8 cellular contexts compared by ENCODE assay signal in the genomic region with DNA sequence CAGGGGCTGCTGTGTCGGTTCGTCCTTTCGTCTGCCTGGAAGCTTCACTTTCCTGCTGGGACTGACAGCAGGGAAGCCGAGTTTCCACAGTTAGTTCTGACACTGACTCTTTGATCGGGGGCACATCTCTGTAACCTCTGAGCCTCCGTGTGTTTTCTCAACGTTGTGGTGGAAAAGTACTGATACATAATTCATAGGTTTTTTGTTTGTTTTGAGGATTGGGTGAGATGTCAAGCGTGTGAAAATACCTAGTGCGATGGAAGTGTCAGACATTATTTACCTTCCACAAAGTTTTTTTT. TPM values are rescaled to one million over a fixed set of nuclear protein-coding genes. Genes with fewer than 3 reads are reported as not detected.
DNase-seq lines count a peak whose midpoint lies in the region; ATAC-seq, FAIRE-seq and TF ChIP-seq lines count a peak whose summit lies in the region.

No MANE protein-coding gene starts in this region.

- no peaks in the 10 kb centered on the region for H4K20me1 ChIP-seq in H9 (ENCODE audit: control insufficient read depth, insufficient read depth, insufficient read length)

- H3K4ac ChIP-seq in H9 (ENCODE audit: low read depth, low read length): no peak overlapping the region

- no peaks in the 10 kb centered on the region for H3K27me3 Mint-ChIP-seq in H9 (ENCODE audit: low read depth)
- H3K27me3 Mint-ChIP-seq in activated CD8-positive, alpha-beta T cell treated with anti-CD3 and anti-CD28 coated beads for 36 hours: no peaks in the 10 kb centered on the region

- H3K56ac ChIP-seq in H9 (ENCODE audit: insufficient read length, low read depth, low read length): no peak overlapping the region

- FAIRE-seq in A549 (lab: Jason Lieb, UNC): no peak

- H4K8ac ChIP-seq in H9 (replicated peaks; ENCODE audit: insufficient read length, low read depth, low read length): no peak overlapping the region

- H3K9me3 Mint-ChIP-seq in H9: no peaks in the 10 kb centered on the region
- no peaks in the 10 kb centered on the region for H3K9me3 Mint-ChIP-seq in activated CD8-positive, alpha-beta T cell treated with anti-CD3 and anti-CD28 coated beads for 36 hours

- no peak for TF ChIP-seq POLR2A in A549 (IDR thresholded peaks at IDR 0.05; ENCODE audit: low read length)
- no peak for TF ChIP-seq POLR2A in stomach (IDR thresholded peaks at IDR 0.05)

- H3K27ac Mint-ChIP-seq in H9: peak overlapping the region in 2 of 3 experiments; percentile 20 to 87; a peak in 4 of 7 replicates
- peak overlapping the region; percentile 100 for H3K27ac Mint-ChIP-seq in activated CD8-positive, alpha-beta T cell treated with anti-CD3 and anti-CD28 coated beads for 36 hours

- H2AFZ ChIP-seq in H9 (ENCODE audit: low read length): no peak overlapping the region

- H3K9me3 ChIP-seq in A549 (no peaks in the 10 kb centered on the region), H9 (ENCODE audit: control insufficient read depth, low read depth, low read length) (no peaks in the 10 kb centered on the region), iPS-18a (ENCODE audit: control insufficient read depth, low read depth, low read length) (no peaks in the 10 kb centered on the region), stomach (no peaks in the 10 kb centered on the region)

- no peak overlapping the region for H2AK5ac ChIP-seq in H9 (ENCODE audit: insufficient read length, low read length)

- POLR2A ChIA-PET in A549 (lab: Yijun Ruan, JAX): interaction anchor here (0.9 to 1.6 kb wide), 3 partner anchors 24 to 761 kb away, joined by 3 to 7 read pairs (median 6); partner anchors contain the start of gene GABPB1
- POLR2A ChIA-PET in activated CD8-positive, alpha-beta T cell treated with anti-CD3 and anti-CD28 coated beads for 36 hours (lab: Charles Lee): interaction anchor here (0.6 to 1.4 kb wide), 6 partner anchors 17 to 225 kb away, joined by 3 to 4 read pairs (median 4); no protein-coding TSS in a partner anchor

- peaks cover 15% of the 10 kb centered on the region in 2 experiments for H3K4me1 Mint-ChIP-seq in H9
- H3K4me1 Mint-ChIP-seq in activated CD8-positive, alpha-beta T cell treated with anti-CD3 and anti-CD28 coated beads for 36 hours (ENCODE audit: low read depth): peaks cover 15% of the 10 kb centered on the region

- 1% methylated on average over 9 of the region's 9 CpGs for WGBS in A549 (ENCODE audit: missing lambda C conversion rate)
- no CpG with 5 or more reads among the region's 9 CpGs for WGBS in H9 (ENCODE audit: extremely low coverage, insufficient read length, low lambda C conversion rate)
- 0 to 1% (median 0%) methylated on average over 8 to 9 of the region's 9 CpGs for WGBS in stomach, 5 donors

- H3K18ac ChIP-seq in H9 (ENCODE audit: insufficient read length, low read depth, low read length): no peak overlapping the region

- H4K5ac ChIP-seq in H9 (ENCODE audit: insufficient read length, low read depth, low read length): no peak overlapping the region

- no peaks in the 10 kb centered on the region for H3K79me1 ChIP-seq in H9 (ENCODE audit: insufficient read depth, low read depth, low read length, poor library complexity, severe bottlenecking)

- DNase-seq in A549 (ENCODE audit: low read depth in 1 of 2, low spot score in 1 of 2): peak in 1 of 2 experiments; percentile 25
- DNase-seq in H9: no peak
- DNase-seq in activated CD8-positive, alpha-beta T cell treated with anti-CD3 and anti-CD28 coated beads for 36 hours: no peak
- DNase-seq in stomach: no peak
- no peak for DNase-seq in SHP77 (lab: John Stamatoyannopoulos, UW)
- DNase-seq in activated CD4-positive, alpha-beta T cell treated with anti-CD3 and anti-CD28 coated beads for 1 hour: no peak

- H3T11ph ChIP-seq in H9 (ENCODE audit: low read length): no peak overlapping the region

- CTCF ChIA-PET in A549 (lab: Yijun Ruan, JAX): interaction anchor here (0.5 to 2.6 kb wide), 35 partner anchors 9 to 760 kb away, joined by 3 to 23 read pairs (median 4); no protein-coding TSS in a partner anchor
- CTCF ChIA-PET in activated CD8-positive, alpha-beta T cell treated with anti-CD3 and anti-CD28 coated beads for 36 hours (lab: Charles Lee): interaction anchor here (0.7 to 1.4 kb wide), 9 partner anchors 9 to 802 kb away, joined by 3 to 5 read pairs (median 4); no protein-coding TSS in a partner anchor

- no peak for TF ChIP-seq CTCF in A549 (IDR thresholded peaks at IDR 0.05)
- TF ChIP-seq CTCF in H9 (conservative IDR thresholded peaks at IDR 0.05): no peak
- no peak for TF ChIP-seq CTCF in activated CD8-positive, alpha-beta T cell treated with anti-CD3 and anti-CD28 coated beads for 36 hours (IDR thresholded peaks at IDR 0.05)
- TF ChIP-seq CTCF in stomach (IDR thresholded peaks at IDR 0.05): no peak

- peak overlapping the region; percentile 90 for H3K4me2 ChIP-seq in A549
- peak overlapping the region; percentile 87 for H3K4me2 ChIP-seq in H9 (ENCODE audit: insufficient read depth, insufficient read length, low read length)

- H2BK5ac ChIP-seq in H9 (ENCODE audit: insufficient read length, low read length): no peak overlapping the region

- no peaks in the 10 kb centered on the region for H3K79me2 ChIP-seq in H9 (ENCODE audit: insufficient read depth, low read length)

- H3K4me3 ChIP-seq in A549: peak overlapping the region; percentile 81
- peak overlapping the region; percentile 90 for H3K4me3 ChIP-seq in iPS-18a (ENCODE audit: low read length)
- H3K4me3 ChIP-seq in stomach: peak overlapping the region; percentile 81 to 98 (median 97)

- intact Hi-C loops in activated CD8-positive, alpha-beta T cell treated with anti-CD3 and anti-CD28 coated beads for 36 hours (cut with micrococcal nuclease): loop anchor here (5.0 to 10.0 kb wide), 2 partner anchors 222 to 554 kb away; partner anchors contain the start of genes GABPB1 and TRPM7
- intact Hi-C loops in stomach (cut with DNase I; ENCODE audit: low total_unique reads): loop anchor here (10.0 kb wide), 1 partner anchor 234 kb away; no protein-coding TSS in a partner anchor

- H2BK12ac ChIP-seq in H9 (ENCODE audit: insufficient read length, low read depth, low read length): no peak overlapping the region

- ATAC-seq in A549 (peak; percentile 38 to 52; a peak in 3 of 6 replicates), HG03196 (IDR thresholded peaks at IDR 0.05; ENCODE audit: unreplicated experiment) (no peak)
- ATAC-seq in activated CD8-positive, alpha-beta T cell treated with anti-CD3 and anti-CD28 coated beads for 36 hours: no peak

- H3K36me3 ChIP-seq in iPS-18a (ENCODE audit: control insufficient read depth, low read depth, low read length): peaks cover 3% of the 10 kb centered on the region
- peaks cover 0 to 26% (median 24%) of the 10 kb centered on the region in 4 donors for H3K36me3 ChIP-seq in stomach

- H3K14ac ChIP-seq in H9 (ENCODE audit: insufficient read depth, low read length): no peak overlapping the region

- H3K27ac ChIP-seq in A549 (peak overlapping the region; percentile 88 to 97), H9 (ENCODE audit: insufficient read length, low read depth, low read length) (no peak overlapping the region), iPS-18a (ENCODE audit: low read length) (no peak overlapping the region), stomach (peak overlapping the region; percentile 80 to 97 (median 93))

- no peak for TF ChIP-seq RAD21 in A549 (conservative IDR thresholded peaks at IDR 0.05 in 1 of 2, IDR thresholded peaks at IDR 0.05 in 1 of 2)

- peak overlapping the region; percentile 79 to 93 for H3K4me3 Mint-ChIP-seq in H9
- H3K4me3 Mint-ChIP-seq in activated CD8-positive, alpha-beta T cell treated with anti-CD3 and anti-CD28 coated beads for 36 hours: peak overlapping the region; percentile 81

- H3K4me1 ChIP-seq in A549: peaks cover 24% of the 10 kb centered on the region
- no peaks in the 10 kb centered on the region for H3K4me1 ChIP-seq in H9 (ENCODE audit: insufficient read depth, low read length)
- H3K4me1 ChIP-seq in iPS-18a (ENCODE audit: control insufficient read depth, low read depth, low read length): peaks cover 4% of the 10 kb centered on the region
- peaks cover 18 to 38% (median 32%) of the 10 kb centered on the region in 4 donors for H3K4me1 ChIP-seq in stomach

- H2BK20ac ChIP-seq in H9 (ENCODE audit: low read depth, low read length, poor library complexity, severe bottlenecking): no peak overlapping the region

- TF ChIP-seq EP300 in A549 (IDR thresholded peaks at IDR 0.05): no peak
- TF ChIP-seq EP300 in stomach (IDR thresholded peaks at IDR 0.05): no peak

- H2BK120ac ChIP-seq in H9 (ENCODE audit: low read depth, low read length, poor library complexity, severe bottlenecking): no peak overlapping the region

- peaks cover 2 to 18% (median 7%) of the 10 kb centered on the region in 3 experiments; a peak in 6 of 7 replicates for H3K36me3 Mint-ChIP-seq in H9 (ENCODE audit: insufficient read depth in 1 of 3, low read depth in 3 of 3)
- H3K36me3 Mint-ChIP-seq in activated CD8-positive, alpha-beta T cell treated with anti-CD3 and anti-CD28 coated beads for 36 hours (ENCODE audit: low read depth): peaks cover 25% of the 10 kb centered on the region

- peak overlapping the region; percentile 36 for H3K9ac ChIP-seq in H9 (ENCODE audit: extremely low read depth, insufficient read length, low read length)
- H3K9ac ChIP-seq in iPS-18a (ENCODE audit: low read length): peak overlapping the region; percentile 93

- H3K23ac ChIP-seq in H9 (ENCODE audit: insufficient read length, low read depth, low read length): no peak overlapping the region

- peaks cover 7% of the 10 kb centered on the region for H3K23me2 ChIP-seq in H9 (ENCODE audit: insufficient read length, low read depth, low read length, poor library complexity, severe bottlenecking)

- H4K91ac ChIP-seq in H9 (ENCODE audit: insufficient read length, low read depth, low read length): no peak overlapping the region

- no peak overlapping the region for H2BK15ac ChIP-seq in H9 (ENCODE audit: low read depth, low read length)

- no peaks in the 10 kb centered on the region for H3K27me3 ChIP-seq in H9 (ENCODE audit: insufficient read depth, low read length)
- H3K27me3 ChIP-seq in iPS-18a (ENCODE audit: control insufficient read depth, insufficient read depth, low read length): peaks cover 4% of the 10 kb centered on the region
- H3K27me3 ChIP-seq in stomach: no peaks in the 10 kb centered on the region

RNA-seq across cellular contexts. Expression of gene AP4E1, which starts 0.5 kb away (rescaled TPM):
- 9.5 and 9.6 TPM in 2 replicates for polyA plus RNA-seq in A549 (2011; rRNA removed)
- 1.6 and 1.9 TPM in 2 replicates for polyA plus RNA-seq in A549 (2012; cell fraction: cytosol; rRNA removed)
- polyA plus RNA-seq in A549 (2012; cell fraction: nucleus; rRNA removed): 1.1 and 2.4 TPM in 2 replicates
- 9.2 to 10.2 TPM (median 9.6 TPM) in 3 replicates for polyA plus RNA-seq in A549 (2017; fragmentation: RNase III; extraction: RNeasy Plus Mini Kit Qiagen cat#74134 plus additional on column Dnase treatment)
- 6.4 and 6.9 TPM in 2 replicates for polyA minus RNA-seq in A549 (2011; rRNA and poly(A)+ RNA removed)
- 13.8 and 14.0 TPM in 2 replicates for total RNA-seq in H9 (2021)
- total RNA-seq in activated CD8-positive, alpha-beta T cell treated with anti-CD3 and anti-CD28 coated beads for 36 hours: 10 to 100 TPM; 16.6 TPM
- 10 to 100 TPM in 3 of 5 donors, 1 to 10 TPM in 2; 6.7 to 31.9 (median 11.1) TPM for total RNA-seq in stomach
- polyA plus RNA-seq in stomach: 1 to 10 TPM; 1.8 to 2.6 (median 2.0) TPM

Comparison
In these comparisons a context has a peak if more than half of its experiments do, and no peak if none do; other contexts are left out.
1. ATAC-seq: peak in A549 (2 of 2); none in activated CD8-positive, alpha-beta T cell treated with anti-CD3 and anti-CD28 coated beads for 36 hours (single experiment) and HG03196 (single experiment).
2. H3K27ac ChIP-seq: peak in A549 (2 of 2) and stomach (5 of 5); none in H9 (single experiment) and iPS-18a (single experiment).
3. Peak in every context shown above with its lines, with median percentiles within 50 percentile points of each other: H3K4me3 ChIP-seq.